ENCODE assay signal across 10 cellular contexts in the genomic region with DNA sequence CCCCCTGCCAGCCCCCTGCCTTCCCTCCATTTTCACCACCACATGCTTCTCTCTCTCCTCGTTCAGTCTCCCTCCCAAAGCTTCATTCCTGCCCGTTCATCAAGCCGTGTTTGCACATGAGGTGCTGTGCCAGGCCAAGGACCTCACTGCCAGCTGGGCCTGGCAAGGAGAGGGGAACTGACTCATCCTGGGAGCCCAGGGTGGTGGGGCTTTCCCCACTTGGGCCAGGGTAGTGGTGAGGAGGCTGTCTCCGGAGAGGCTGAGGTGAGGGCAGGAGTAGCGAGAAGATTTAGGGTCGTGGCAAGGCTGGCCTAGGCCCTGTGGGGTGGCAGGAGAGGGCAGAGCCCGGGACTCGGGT. TPM values are rescaled to one million over a fixed set of nuclear protein-coding genes. Genes with fewer than 3 reads are reported as not detected.
A peak's percentile ranks its signal among the peaks of the same experiment; 100 is the strongest.
DNase-seq lines count a peak whose midpoint lies in the region; ATAC-seq and TF ChIP-seq lines count a peak whose summit lies in the region.
"Had no signal": no experiment of that assay in that cellular context is flagged by ENCODE, and none has a peak within 500 bp of the region (broad histone marks: within the 10 kb centered on the region; RNA-seq: fewer than 3 reads in every experiment).

No MANE protein-coding gene starts in this region.

- peaks cover 5% of the 10 kb centered on the region; the same call in 1 of the 2 replicates for H3K9me3 Mint-ChIP-seq in WTC11
- H3K9me3 Mint-ChIP-seq in natural killer cell = no peaks in the 10 kb centered on the region

- H3K4me3 ChIP-seq in upper lobe of right lung = no peak overlapping the region

- POLR2A ChIA-PET in WTC11 (lab: Charles Lee) = no interaction called here

- peaks cover 18% of the 10 kb centered on the region for H3K4me1 ChIP-seq in upper lobe of right lung

- H3K4me3 Mint-ChIP-seq in WTC11 (no peak overlapping the region), natural killer cell (no peak overlapping the region)
- H3K4me3 Mint-ChIP-seq: memory B cell had no signal

- no peaks in the 10 kb centered on the region for H3K9me3 ChIP-seq in upper lobe of right lung

- H3K27me3 ChIP-seq in upper lobe of right lung = no peaks in the 10 kb centered on the region

- ATAC-seq in Right ventricle myocardium inferior (peak; percentile 30), WTC11 (no peak), left colon (peak; percentile 30), upper lobe of right lung (peak; percentile 78), natural killer cell (no peak)

- no peaks in the 10 kb centered on the region; the same call in 1 of the 2 replicates for H3K36me3 Mint-ChIP-seq in WTC11
- no peaks in the 10 kb centered on the region for H3K36me3 Mint-ChIP-seq in natural killer cell
- H3K36me3 Mint-ChIP-seq: memory B cell had no signal

- H3K36me3 ChIP-seq in upper lobe of right lung = no peaks in the 10 kb centered on the region

- H3K27me3 Mint-ChIP-seq in WTC11 (ENCODE audit: low read depth) = no peaks in the 10 kb centered on the region; the same call in none of the 2 replicates
- H3K27me3 Mint-ChIP-seq in natural killer cell (ENCODE audit: low read depth in 2 of 2) = no peaks in the 10 kb centered on the region

- TF ChIP-seq CTCF in WTC11 (IDR thresholded peaks at IDR 0.05) = no peak
- no peak for TF ChIP-seq CTCF in upper lobe of right lung (IDR thresholded peaks at IDR 0.05)
- no peak for TF ChIP-seq CTCF in natural killer cell (IDR thresholded peaks at IDR 0.05)

- CTCF ChIA-PET in WTC11 (lab: Charles Lee) = no interaction called here

- DNase-seq in Right ventricle myocardium inferior (ENCODE audit: missing footprints) (peak; percentile 65), cardiac septum (ENCODE audit: low spot score) (no peak), WTC11 (ENCODE audit: low spot score) (no peak), left colon (no peak), upper lobe of right lung (peak; percentile 80), UCSD-AML1 (lab: John Stamatoyannopoulos, UW; ENCODE audit: unreplicated experiment) (no peak), DMS79 treated with DMSO at 0.1 percent for 48 hours (lab: John Stamatoyannopoulos, UW) (no peak), natural killer cell (no peak)

- H3K4me1 Mint-ChIP-seq in WTC11 (peaks cover 48% of the 10 kb centered on the region), natural killer cell (peaks cover 37 to 50% of the 10 kb centered on the region in 2 donors)

- intact Hi-C loops in Right ventricle myocardium inferior (cut with DNase I) (no loop called here), cardiac septum (cut with DNase I) (no loop called here), left colon (cut with DNase I, micrococcal nuclease) (no loop called here), upper lobe of right lung (cut with DNase I) (no loop called here), natural killer cell (cut with micrococcal nuclease) (no loop called here)

- no peak overlapping the region for H3K27ac ChIP-seq in upper lobe of right lung
- H3K27ac ChIP-seq: C4-2B had no signal

- H3K27ac Mint-ChIP-seq in WTC11 = peak overlapping the region; percentile 65
- H3K27ac Mint-ChIP-seq in natural killer cell = peak overlapping the region in 1 of 2 donors; percentile 35
- H3K27ac Mint-ChIP-seq: memory B cell had no signal

TF ChIP-seq in WTC11, 78 proteins besides CTCF, POLR2A, EP300 and RAD21 (continues in another document):
- TF ChIP-seq, protein P1, sequence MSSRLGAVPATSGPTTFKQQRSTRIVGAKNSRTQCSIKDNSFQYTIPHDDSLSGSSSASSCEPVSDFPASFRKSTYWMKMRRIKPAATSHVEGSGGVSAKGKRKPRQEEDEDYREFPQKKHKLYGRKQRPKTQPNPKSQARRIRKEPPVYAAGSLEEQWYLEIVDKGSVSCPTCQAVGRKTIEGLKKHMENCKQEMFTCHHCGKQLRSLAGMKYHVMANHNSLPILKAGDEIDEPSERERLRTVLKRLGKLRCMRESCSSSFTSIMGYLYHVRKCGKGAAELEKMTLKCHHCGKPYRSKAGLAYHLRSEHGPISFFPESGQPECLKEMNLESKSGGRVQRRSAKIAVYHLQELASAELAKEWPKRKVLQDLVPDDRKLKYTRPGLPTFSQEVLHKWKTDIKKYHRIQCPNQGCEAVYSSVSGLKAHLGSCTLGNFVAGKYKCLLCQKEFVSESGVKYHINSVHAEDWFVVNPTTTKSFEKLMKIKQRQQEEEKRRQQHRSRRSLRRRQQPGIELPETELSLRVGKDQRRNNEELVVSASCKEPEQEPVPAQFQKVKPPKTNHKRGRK (CRISPR knock-in tag; IDR thresholded peaks at IDR 0.05; ENCODE audit: borderline replicate concordance) = no peak
- no peak for TF ChIP-seq NR1H2 (CRISPR knock-in tag; IDR thresholded peaks at IDR 0.05)
- TF ChIP-seq, protein P2, sequence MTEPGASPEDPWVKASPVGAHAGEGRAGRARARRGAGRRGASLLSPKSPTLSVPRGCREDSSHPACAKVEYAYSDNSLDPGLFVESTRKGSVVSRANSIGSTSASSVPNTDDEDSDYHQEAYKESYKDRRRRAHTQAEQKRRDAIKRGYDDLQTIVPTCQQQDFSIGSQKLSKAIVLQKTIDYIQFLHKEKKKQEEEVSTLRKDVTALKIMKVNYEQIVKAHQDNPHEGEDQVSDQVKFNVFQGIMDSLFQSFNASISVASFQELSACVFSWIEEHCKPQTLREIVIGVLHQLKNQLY (CRISPR knock-in tag; IDR thresholded peaks at IDR 0.05) = no peak
- TF ChIP-seq, protein P3, sequence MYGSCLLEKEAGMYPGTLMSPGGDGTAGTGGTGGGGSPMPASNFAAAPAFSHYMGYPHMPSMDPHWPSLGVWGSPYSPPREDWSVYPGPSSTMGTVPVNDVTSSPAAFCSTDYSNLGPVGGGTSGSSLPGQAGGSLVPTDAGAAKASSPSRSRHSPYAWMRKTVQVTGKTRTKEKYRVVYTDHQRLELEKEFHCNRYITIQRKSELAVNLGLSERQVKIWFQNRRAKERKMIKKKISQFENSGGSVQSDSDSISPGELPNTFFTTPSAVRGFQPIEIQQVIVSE (CRISPR knock-in tag; IDR thresholded peaks at IDR 0.05; ENCODE audit: borderline replicate concordance) = no peak
- TF ChIP-seq, protein P4, sequence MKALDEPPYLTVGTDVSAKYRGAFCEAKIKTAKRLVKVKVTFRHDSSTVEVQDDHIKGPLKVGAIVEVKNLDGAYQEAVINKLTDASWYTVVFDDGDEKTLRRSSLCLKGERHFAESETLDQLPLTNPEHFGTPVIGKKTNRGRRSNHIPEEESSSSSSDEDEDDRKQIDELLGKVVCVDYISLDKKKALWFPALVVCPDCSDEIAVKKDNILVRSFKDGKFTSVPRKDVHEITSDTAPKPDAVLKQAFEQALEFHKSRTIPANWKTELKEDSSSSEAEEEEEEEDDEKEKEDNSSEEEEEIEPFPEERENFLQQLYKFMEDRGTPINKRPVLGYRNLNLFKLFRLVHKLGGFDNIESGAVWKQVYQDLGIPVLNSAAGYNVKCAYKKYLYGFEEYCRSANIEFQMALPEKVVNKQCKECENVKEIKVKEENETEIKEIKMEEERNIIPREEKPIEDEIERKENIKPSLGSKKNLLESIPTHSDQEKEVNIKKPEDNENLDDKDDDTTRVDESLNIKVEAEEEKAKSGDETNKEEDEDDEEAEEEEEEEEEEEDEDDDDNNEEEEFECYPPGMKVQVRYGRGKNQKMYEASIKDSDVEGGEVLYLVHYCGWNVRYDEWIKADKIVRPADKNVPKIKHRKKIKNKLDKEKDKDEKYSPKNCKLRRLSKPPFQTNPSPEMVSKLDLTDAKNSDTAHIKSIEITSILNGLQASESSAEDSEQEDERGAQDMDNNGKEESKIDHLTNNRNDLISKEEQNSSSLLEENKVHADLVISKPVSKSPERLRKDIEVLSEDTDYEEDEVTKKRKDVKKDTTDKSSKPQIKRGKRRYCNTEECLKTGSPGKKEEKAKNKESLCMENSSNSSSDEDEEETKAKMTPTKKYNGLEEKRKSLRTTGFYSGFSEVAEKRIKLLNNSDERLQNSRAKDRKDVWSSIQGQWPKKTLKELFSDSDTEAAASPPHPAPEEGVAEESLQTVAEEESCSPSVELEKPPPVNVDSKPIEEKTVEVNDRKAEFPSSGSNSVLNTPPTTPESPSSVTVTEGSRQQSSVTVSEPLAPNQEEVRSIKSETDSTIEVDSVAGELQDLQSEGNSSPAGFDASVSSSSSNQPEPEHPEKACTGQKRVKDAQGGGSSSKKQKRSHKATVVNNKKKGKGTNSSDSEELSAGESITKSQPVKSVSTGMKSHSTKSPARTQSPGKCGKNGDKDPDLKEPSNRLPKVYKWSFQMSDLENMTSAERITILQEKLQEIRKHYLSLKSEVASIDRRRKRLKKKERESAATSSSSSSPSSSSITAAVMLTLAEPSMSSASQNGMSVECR (CRISPR knock-in tag; IDR thresholded peaks at IDR 0.05; ENCODE audit: borderline replicate concordance) = no peak
- no peak for TF ChIP-seq ETV6 (CRISPR knock-in tag; IDR thresholded peaks at IDR 0.05)
- TF ChIP-seq, protein P5, sequence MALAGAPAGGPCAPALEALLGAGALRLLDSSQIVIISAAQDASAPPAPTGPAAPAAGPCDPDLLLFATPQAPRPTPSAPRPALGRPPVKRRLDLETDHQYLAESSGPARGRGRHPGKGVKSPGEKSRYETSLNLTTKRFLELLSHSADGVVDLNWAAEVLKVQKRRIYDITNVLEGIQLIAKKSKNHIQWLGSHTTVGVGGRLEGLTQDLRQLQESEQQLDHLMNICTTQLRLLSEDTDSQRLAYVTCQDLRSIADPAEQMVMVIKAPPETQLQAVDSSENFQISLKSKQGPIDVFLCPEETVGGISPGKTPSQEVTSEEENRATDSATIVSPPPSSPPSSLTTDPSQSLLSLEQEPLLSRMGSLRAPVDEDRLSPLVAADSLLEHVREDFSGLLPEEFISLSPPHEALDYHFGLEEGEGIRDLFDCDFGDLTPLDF (CRISPR knock-in tag; IDR thresholded peaks at IDR 0.05) = no peak
- no peak for TF ChIP-seq NR2C2 (CRISPR knock-in tag; IDR thresholded peaks at IDR 0.05)
- TF ChIP-seq SP1 (CRISPR knock-in tag; conservative IDR thresholded peaks at IDR 0.05) = no peak
- TF ChIP-seq IRF2 (CRISPR knock-in tag; IDR thresholded peaks at IDR 0.05; ENCODE audit: borderline replicate concordance, low read depth) = no peak
- no peak for TF ChIP-seq EMX1 (CRISPR knock-in tag; IDR thresholded peaks at IDR 0.05)
- TF ChIP-seq TEAD4 (CRISPR knock-in tag; IDR thresholded peaks at IDR 0.05) = no peak
- TF ChIP-seq, protein P6, sequence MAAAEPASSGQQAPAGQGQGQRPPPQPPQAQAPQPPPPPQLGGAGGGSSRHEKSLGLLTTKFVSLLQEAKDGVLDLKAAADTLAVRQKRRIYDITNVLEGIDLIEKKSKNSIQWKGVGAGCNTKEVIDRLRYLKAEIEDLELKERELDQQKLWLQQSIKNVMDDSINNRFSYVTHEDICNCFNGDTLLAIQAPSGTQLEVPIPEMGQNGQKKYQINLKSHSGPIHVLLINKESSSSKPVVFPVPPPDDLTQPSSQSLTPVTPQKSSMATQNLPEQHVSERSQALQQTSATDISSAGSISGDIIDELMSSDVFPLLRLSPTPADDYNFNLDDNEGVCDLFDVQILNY (CRISPR knock-in tag; IDR thresholded peaks at IDR 0.05) = no peak
- TF ChIP-seq ZNF219 (CRISPR knock-in tag; IDR thresholded peaks at IDR 0.05; ENCODE audit: borderline replicate concordance) = no peak
- TF ChIP-seq ZNF423 (CRISPR knock-in tag; IDR thresholded peaks at IDR 0.05) = no peak

RNA-seq across cellular contexts. Expression of a gene that starts 30.4 kb away (rescaled TPM):
- total RNA-seq in Right ventricle myocardium inferior (18.7 TPM), cardiac septum (29.7 TPM), WTC11 (2021) (76.7 to 95.6 TPM (median 79.2 TPM) in 3 replicates), left colon (10 to 100 TPM; 49.5 to 72.2 TPM), upper lobe of right lung (114 TPM), natural killer cell (100 to 1,000 TPM; 126 to 228 (median 192) TPM)

Comparison
In these comparisons a context has a peak if more than half of its experiments do, and no peak if none do; other contexts are left out.
1. DNase-seq: peak in Right ventricle myocardium inferior (single experiment) and upper lobe of right lung (single experiment); none in cardiac septum (single experiment), WTC11 (single experiment), left colon (0 of 2), UCSD-AML1 (single experiment), DMS79 treated with DMSO at 0.1 percent for 48 hours (single experiment) and natural killer cell (single experiment).
2. ATAC-seq: peak in Right ventricle myocardium inferior (single experiment), left colon (single experiment) and upper lobe of right lung (single experiment); none in WTC11 (single experiment) and natural killer cell (0 of 3).